ENCODE assay signal across 8 cellular contexts in the genomic region with DNA sequence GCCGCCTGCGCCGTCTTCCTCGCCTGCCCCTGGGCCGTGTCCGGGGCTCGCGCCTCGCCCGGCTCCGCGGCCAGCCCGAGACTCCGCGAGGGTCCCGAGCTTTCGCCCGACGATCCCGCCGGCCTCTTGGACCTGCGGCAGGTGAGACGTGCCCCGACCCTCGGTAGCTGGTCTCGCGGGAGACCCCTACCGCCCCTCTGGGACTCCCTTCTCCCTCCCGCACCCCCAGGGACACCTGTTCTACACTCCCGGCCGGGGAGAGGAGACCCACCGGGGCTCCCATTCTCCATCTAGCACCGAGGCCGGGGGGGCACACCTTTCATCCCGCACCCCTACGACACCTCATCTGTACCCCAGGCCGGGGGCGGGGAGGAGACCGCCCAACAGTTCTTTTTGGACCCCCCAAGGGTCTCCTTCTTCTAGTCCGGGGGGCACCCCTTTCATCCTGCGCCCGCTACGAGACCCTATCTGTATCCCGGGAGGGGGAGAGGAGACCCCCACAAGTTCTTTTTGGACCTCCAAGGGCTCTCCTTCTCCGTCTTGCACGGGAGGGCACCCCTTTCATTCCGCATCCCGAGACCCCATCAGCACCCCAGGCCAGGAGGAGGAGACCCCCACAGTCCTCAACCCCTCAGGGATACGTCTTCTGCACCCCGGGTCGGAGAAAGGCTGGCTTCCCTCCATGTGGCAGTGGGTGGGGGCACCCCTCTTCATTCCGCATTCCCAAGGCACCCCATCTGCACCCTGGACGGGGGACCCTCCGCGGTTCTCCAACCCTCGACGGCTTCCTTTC. TPM values are rescaled to one million over a fixed set of nuclear protein-coding genes. Genes with fewer than 3 reads are reported as not detected.
DNase-seq lines count a peak whose midpoint lies in the region; ATAC-seq and TF ChIP-seq lines count a peak whose summit lies in the region.

No MANE protein-coding gene starts in this region.

- peak overlapping the region; percentile 75 for H3K4me3 ChIP-seq in thoracic aorta

- no peak overlapping the region for H3K27ac ChIP-seq in thoracic aorta

- no peaks in the 10 kb centered on the region for H3K9me3 ChIP-seq in thoracic aorta

- peaks cover 44% of the 10 kb centered on the region for H3K4me1 Mint-ChIP-seq in activated CD8-positive, alpha-beta memory T cell treated with anti-CD3 and anti-CD28 coated beads, Interleukin-2, amount 10 ng/mL, durations not matched to agents 7 days and 5 days
- H3K4me1 Mint-ChIP-seq in activated naive CD8-positive, alpha-beta T cell (ENCODE audit: low read depth) = peaks cover 37% of the 10 kb centered on the region

- no peak for TF ChIP-seq CTCF in thoracic aorta (IDR thresholded peaks at IDR 0.05)

- no peaks in the 10 kb centered on the region for H3K9me3 Mint-ChIP-seq in activated CD8-positive, alpha-beta memory T cell treated with anti-CD3 and anti-CD28 coated beads, Interleukin-2, amount 10 ng/mL, durations not matched to agents 7 days and 5 days (ENCODE audit: low read depth)
- no peaks in the 10 kb centered on the region for H3K9me3 Mint-ChIP-seq in activated naive CD8-positive, alpha-beta T cell (ENCODE audit: low read depth)

- H3K27ac Mint-ChIP-seq in activated CD8-positive, alpha-beta memory T cell treated with anti-CD3 and anti-CD28 coated beads, Interleukin-2, amount 10 ng/mL, durations not matched to agents 7 days and 5 days = peak overlapping the region; percentile 73
- H3K27ac Mint-ChIP-seq in activated naive CD8-positive, alpha-beta T cell = peak overlapping the region; percentile 5

- peaks cover 17% of the 10 kb centered on the region for H3K36me3 Mint-ChIP-seq in activated CD8-positive, alpha-beta memory T cell treated with anti-CD3 and anti-CD28 coated beads, Interleukin-2, amount 10 ng/mL, durations not matched to agents 7 days and 5 days
- peaks cover 2% of the 10 kb centered on the region for H3K36me3 Mint-ChIP-seq in activated naive CD8-positive, alpha-beta T cell

- no peak for DNase-seq in activated CD8-positive, alpha-beta memory T cell treated with anti-CD3 and anti-CD28 coated beads, Interleukin-2, amount 10 ng/mL, durations not matched to agents 7 days and 5 days
- no peak for DNase-seq in activated CD8-positive, alpha-beta memory T cell treated with anti-CD3 and anti-CD28 coated beads for 24 hours
- DNase-seq in left colon (no peak), thoracic aorta (ENCODE audit: low spot score) (no peak), NCI-H2081 treated with DMSO at 0.1 percent for 48 hours (lab: John Stamatoyannopoulos, UW) (no peak)
- DNase-seq in stimulated activated CD4-positive, alpha-beta T cell treated with anti-CD3 and anti-CD28 coated beads, Interleukin-4, amount 100 ng/mL, for 24 hours = no peak

- peaks cover 0 to 17% of the 10 kb centered on the region in 2 donors for H3K4me1 ChIP-seq in thoracic aorta (ENCODE audit: control insufficient read depth in 1 of 2, low read depth in 2 of 2)

- ATAC-seq in activated CD8-positive, alpha-beta memory T cell treated with anti-CD3 and anti-CD28 coated beads, Interleukin-2, amount 10 ng/mL, durations not matched to agents 7 days and 5 days = peak; percentile 11
- peak; percentile 2 for ATAC-seq in left colon
- ATAC-seq in thoracic aorta (ENCODE audit: insufficient number of reproducible peaks, low FRiP score, low read depth) = no peak
- ATAC-seq in GM19351 (IDR thresholded peaks at IDR 0.05; ENCODE audit: unreplicated experiment) = no peak

- peak overlapping the region; percentile 79 for H3K4me3 Mint-ChIP-seq in activated CD8-positive, alpha-beta memory T cell treated with anti-CD3 and anti-CD28 coated beads, Interleukin-2, amount 10 ng/mL, durations not matched to agents 7 days and 5 days
- peak overlapping the region; percentile 85 for H3K4me3 Mint-ChIP-seq in activated naive CD8-positive, alpha-beta T cell

- intact Hi-C loops in left colon (cut with DNase I, micrococcal nuclease) = no loop called here

- H3K27me3 ChIP-seq in thoracic aorta (replicated peaks; ENCODE audit: insufficient read depth) = no peaks in the 10 kb centered on the region

- no peaks in the 10 kb centered on the region for H3K36me3 ChIP-seq in thoracic aorta

- CTCF ChIA-PET in activated CD8-positive, alpha-beta memory T cell treated with anti-CD3 and anti-CD28 coated beads, Interleukin-2, amount 10 ng/mL, durations not matched to agents 7 days and 5 days (lab: Charles Lee) = interaction anchor here (0.8 to 2.4 kb wide), 3 partner anchors 13 to 18 kb away, joined by 3 to 7 read pairs (median 3); no protein-coding TSS in a partner anchor

- peaks cover 38% of the 10 kb centered on the region for H3K27me3 Mint-ChIP-seq in activated CD8-positive, alpha-beta memory T cell treated with anti-CD3 and anti-CD28 coated beads, Interleukin-2, amount 10 ng/mL, durations not matched to agents 7 days and 5 days
- peaks cover 6% of the 10 kb centered on the region for H3K27me3 Mint-ChIP-seq in activated naive CD8-positive, alpha-beta T cell

RNA-seq across cellular contexts. Expression of a gene that starts 0.5 kb away (rescaled TPM):
- 10 to 100 TPM in 1 of 2 experiments, 1 to 10 TPM in 1; 4.7 to 18.5 TPM for total RNA-seq in activated CD8-positive, alpha-beta memory T cell treated with anti-CD3 and anti-CD28 coated beads, Interleukin-2, amount 10 ng/mL, durations not matched to agents 7 days and 5 days
- total RNA-seq in left colon (1 to 10 TPM; 1.6 to 2.7 TPM), thoracic aorta (1 to 10 TPM in 1 of 2 donors, under 1 TPM in 1; 0.27 to 1.8 TPM)

RNA-seq across cellular contexts. Expression of a gene that starts 29.2 kb away (rescaled TPM):
- total RNA-seq in activated CD8-positive, alpha-beta memory T cell treated with anti-CD3 and anti-CD28 coated beads, Interleukin-2, amount 10 ng/mL, durations not matched to agents 7 days and 5 days = 1 to 10 TPM; 7.5 to 8.1 TPM
- total RNA-seq in left colon (1 to 10 TPM; 1.1 to 1.7 TPM), thoracic aorta (not detected)

RNA-seq across cellular contexts. Expression of a gene that starts 49.8 kb away (rescaled TPM):
- 100 to 1,000 TPM; 100 to 113 TPM for total RNA-seq in activated CD8-positive, alpha-beta memory T cell treated with anti-CD3 and anti-CD28 coated beads, Interleukin-2, amount 10 ng/mL, durations not matched to agents 7 days and 5 days
- total RNA-seq in left colon (1 to 10 TPM; 2.8 TPM), thoracic aorta (1 to 10 TPM; 2.7 to 3.9 TPM)

RNA-seq across cellular contexts. Expression of a gene that starts 59.6 kb away (rescaled TPM):
- 100 to 1,000 TPM in 1 of 2 experiments, 10 to 100 TPM in 1; 74.3 to 184 TPM for total RNA-seq in activated CD8-positive, alpha-beta memory T cell treated with anti-CD3 and anti-CD28 coated beads, Interleukin-2, amount 10 ng/mL, durations not matched to agents 7 days and 5 days
- total RNA-seq in left colon (under 1 TPM in 1 of 2 donors, not detected in 1; 0.64 TPM), thoracic aorta (not detected)

Comparison
In these comparisons a context has a peak if more than half of its experiments do, and no peak if none do; other contexts are left out.
1. ATAC-seq: peak in activated CD8-positive, alpha-beta memory T cell treated with anti-CD3 and anti-CD28 coated beads, Interleukin-2, amount 10 ng/mL, durations not matched to agents 7 days and 5 days (single experiment) and left colon (single experiment); none in thoracic aorta (single experiment) and GM19351 (single experiment).
2. RNA of a gene that starts 49.8 kb away (total RNA-seq): 100 to 113 TPM in activated CD8-positive, alpha-beta memory T cell treated with anti-CD3 and anti-CD28 coated beads, Interleukin-2, amount 10 ng/mL, durations not matched to agents 7 days and 5 days; 2.7 to 3.9 TPM in thoracic aorta and 2.8 TPM in left colon; every median in the first group is over 10 times any median in the second.